Comparison of ENCODE assay signal across 1 cellular context in genomic region chr17:46929413-46929812, GRCh38.
TF ChIP-seq lines count a peak whose summit lies in the region.

No MANE protein-coding gene starts in this region.

TF ChIP-seq in GM23338, 12 proteins besides CTCF, POLR2A, EP300 and RAD21 (continued from another document):
- no peak for TF ChIP-seq EZH2 (IDR thresholded peaks at IDR 0.05; ENCODE audit: low read depth, unreplicated experiment)
- TF ChIP-seq POLR2AphosphoS5 (IDR thresholded peaks at IDR 0.05; ENCODE audit: low read depth) = no peak
- TF ChIP-seq, protein P1, sequence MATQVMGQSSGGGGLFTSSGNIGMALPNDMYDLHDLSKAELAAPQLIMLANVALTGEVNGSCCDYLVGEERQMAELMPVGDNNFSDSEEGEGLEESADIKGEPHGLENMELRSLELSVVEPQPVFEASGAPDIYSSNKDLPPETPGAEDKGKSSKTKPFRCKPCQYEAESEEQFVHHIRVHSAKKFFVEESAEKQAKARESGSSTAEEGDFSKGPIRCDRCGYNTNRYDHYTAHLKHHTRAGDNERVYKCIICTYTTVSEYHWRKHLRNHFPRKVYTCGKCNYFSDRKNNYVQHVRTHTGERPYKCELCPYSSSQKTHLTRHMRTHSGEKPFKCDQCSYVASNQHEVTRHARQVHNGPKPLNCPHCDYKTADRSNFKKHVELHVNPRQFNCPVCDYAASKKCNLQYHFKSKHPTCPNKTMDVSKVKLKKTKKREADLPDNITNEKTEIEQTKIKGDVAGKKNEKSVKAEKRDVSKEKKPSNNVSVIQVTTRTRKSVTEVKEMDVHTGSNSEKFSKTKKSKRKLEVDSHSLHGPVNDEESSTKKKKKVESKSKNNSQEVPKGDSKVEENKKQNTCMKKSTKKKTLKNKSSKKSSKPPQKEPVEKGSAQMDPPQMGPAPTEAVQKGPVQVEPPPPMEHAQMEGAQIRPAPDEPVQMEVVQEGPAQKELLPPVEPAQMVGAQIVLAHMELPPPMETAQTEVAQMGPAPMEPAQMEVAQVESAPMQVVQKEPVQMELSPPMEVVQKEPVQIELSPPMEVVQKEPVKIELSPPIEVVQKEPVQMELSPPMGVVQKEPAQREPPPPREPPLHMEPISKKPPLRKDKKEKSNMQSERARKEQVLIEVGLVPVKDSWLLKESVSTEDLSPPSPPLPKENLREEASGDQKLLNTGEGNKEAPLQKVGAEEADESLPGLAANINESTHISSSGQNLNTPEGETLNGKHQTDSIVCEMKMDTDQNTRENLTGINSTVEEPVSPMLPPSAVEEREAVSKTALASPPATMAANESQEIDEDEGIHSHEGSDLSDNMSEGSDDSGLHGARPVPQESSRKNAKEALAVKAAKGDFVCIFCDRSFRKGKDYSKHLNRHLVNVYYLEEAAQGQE (IDR thresholded peaks at IDR 0.05; ENCODE audit: unreplicated experiment) = no peak
- no peak for TF ChIP-seq NANOG (IDR thresholded peaks at IDR 0.05; ENCODE audit: borderline replicate concordance)
- no peak for TF ChIP-seq CREB1 (CRISPR knock-in tag; IDR thresholded peaks at IDR 0.05; ENCODE audit: low read depth)
- TF ChIP-seq JUNB (IDR thresholded peaks at IDR 0.05; ENCODE audit: unreplicated experiment) = no peak
- no peak for TF ChIP-seq STAT1 (IDR thresholded peaks at IDR 0.05; ENCODE audit: unreplicated experiment)
- no peak for TF ChIP-seq ZNF331 (CRISPR knock-in tag; IDR thresholded peaks at IDR 0.05; ENCODE audit: low read depth)
- TF ChIP-seq ETS1 (IDR thresholded peaks at IDR 0.05) = no peak
